In genomic region chr19:11198175-11198534, GRCh38 we compare ENCODE assay signal across 10 cellular contexts. TPM values are rescaled to one million over a fixed set of nuclear protein-coding genes. Genes with fewer than 3 reads are reported as not detected.
DNase-seq lines count a peak whose midpoint lies in the region; ATAC-seq, FAIRE-seq and TF ChIP-seq lines count a peak whose summit lies in the region.
"Had no signal": no experiment of that assay in that cellular context is flagged by ENCODE, and none has a peak within 500 bp of the region (broad histone marks: within the 10 kb centered on the region; RNA-seq: fewer than 3 reads in every experiment).

No MANE protein-coding gene starts in this region.

- H3K36me3 Mint-ChIP-seq in activated CD4-positive, alpha-beta T cell treated with anti-CD3 and anti-CD28 coated beads, Interleukin-2, amount 10 ng/mL, durations not matched to agents 24 days and 14 days (ENCODE audit: low read depth): no peaks in the 10 kb centered on the region
- H3K36me3 Mint-ChIP-seq in activated naive CD8-positive, alpha-beta T cell treated with anti-CD3 and anti-CD28 coated beads for 36 hours: no peaks in the 10 kb centered on the region

- H3K9me3 Mint-ChIP-seq in activated CD4-positive, alpha-beta T cell treated with anti-CD3 and anti-CD28 coated beads, Interleukin-2, amount 10 ng/mL, durations not matched to agents 24 days and 14 days: no peaks in the 10 kb centered on the region
- H3K9me3 Mint-ChIP-seq in activated naive CD8-positive, alpha-beta T cell treated with anti-CD3 and anti-CD28 coated beads for 36 hours: no peaks in the 10 kb centered on the region

- H3K9me3 ChIP-seq in kidney (ENCODE audit: control insufficient read depth in 1 of 2, low read length in 2 of 2): no peaks in the 10 kb centered on the region

- TF ChIP-seq CTCF in kidney (IDR thresholded peaks at IDR 0.05; ENCODE audit: borderline replicate concordance, extremely low read depth, insufficient read depth): no peak

- H3K4me3 ChIP-seq in kidney (ENCODE audit: low read length in 2 of 2): peak overlapping the region in 1 of 2 donors; percentile 43

- peak overlapping the region; percentile 77 for H3K4me3 Mint-ChIP-seq in activated CD4-positive, alpha-beta T cell treated with anti-CD3 and anti-CD28 coated beads, Interleukin-2, amount 10 ng/mL, durations not matched to agents 24 days and 14 days
- H3K4me3 Mint-ChIP-seq in activated naive CD8-positive, alpha-beta T cell treated with anti-CD3 and anti-CD28 coated beads for 36 hours: peak overlapping the region; percentile 67

- peak overlapping the region; percentile 86 to 94 for H3K27ac ChIP-seq in kidney (ENCODE audit: low read depth in 2 of 2, low read length in 2 of 2)
- H3K27ac ChIP-seq in temporal lobe (ENCODE audit: low read depth, low read length): peak overlapping the region; percentile 17

- intact Hi-C loops in activated CD4-positive, alpha-beta T cell treated with anti-CD3 and anti-CD28 coated beads, Interleukin-2, amount 10 ng/mL, durations not matched to agents 24 days and 14 days (cut with micrococcal nuclease): loop anchor here (5.0 kb wide), 1 partner anchor 41 kb away; the partner anchor contains the start of gene SPC24
- intact Hi-C loops in kidney (cut with DNase I): no loop called here

- peaks cover 0 to 12% of the 10 kb centered on the region in 2 donors for H3K36me3 ChIP-seq in kidney (ENCODE audit: control insufficient read depth in 1 of 2, insufficient read depth in 2 of 2, low read length in 2 of 2)

- peak overlapping the region in 1 of 2 donors; percentile 55 for H3K9ac ChIP-seq in kidney (ENCODE audit: low read length in 2 of 2)

- H3K27me3 Mint-ChIP-seq in activated CD4-positive, alpha-beta T cell treated with anti-CD3 and anti-CD28 coated beads, Interleukin-2, amount 10 ng/mL, durations not matched to agents 24 days and 14 days: peaks cover 16% of the 10 kb centered on the region
- peaks cover 25% of the 10 kb centered on the region for H3K27me3 Mint-ChIP-seq in activated naive CD8-positive, alpha-beta T cell treated with anti-CD3 and anti-CD28 coated beads for 36 hours

- no peak for ATAC-seq in GM18511 (IDR thresholded peaks at IDR 0.05; ENCODE audit: unreplicated experiment)

- H3K4me1 ChIP-seq in kidney (ENCODE audit: control insufficient read depth in 1 of 2, insufficient read depth in 1 of 2, low read depth in 1 of 2, low read length in 2 of 2): peaks cover 11 to 18% of the 10 kb centered on the region in 2 donors

- no peak for DNase-seq in activated CD4-positive, alpha-beta T cell treated with anti-CD3 and anti-CD28 coated beads, Interleukin-2, amount 10 ng/mL, durations not matched to agents 24 days and 14 days
- DNase-seq in activated CD4-positive, alpha-beta T cell treated with anti-CD3 and anti-CD28 coated beads for 1 hour: no peak
- no peak for DNase-seq in activated naive CD8-positive, alpha-beta T cell treated with anti-CD3 and anti-CD28 coated beads for 36 hours
- no peak for DNase-seq in kidney
- no peak for DNase-seq in activated CD4-positive, CD25-positive, alpha-beta regulatory T cell treated with anti-CD3 and anti-CD28 coated beads, Interleukin-2, amount 50 U/mL, for 72 hours
- no peak for DNase-seq in NCI-H446 treated with DMSO at 0.1 percent for 48 hours (lab: John Stamatoyannopoulos, UW)

- no peak overlapping the region for H3K27ac Mint-ChIP-seq in activated CD4-positive, alpha-beta T cell treated with anti-CD3 and anti-CD28 coated beads, Interleukin-2, amount 10 ng/mL, durations not matched to agents 24 days and 14 days
- no peak overlapping the region for H3K27ac Mint-ChIP-seq in activated naive CD8-positive, alpha-beta T cell treated with anti-CD3 and anti-CD28 coated beads for 36 hours

- no peak for FAIRE-seq in kidney (lab: Jason Lieb, UNC)

- H3K4me1 Mint-ChIP-seq in activated CD4-positive, alpha-beta T cell treated with anti-CD3 and anti-CD28 coated beads, Interleukin-2, amount 10 ng/mL, durations not matched to agents 24 days and 14 days: peaks cover 7% of the 10 kb centered on the region
- H3K4me1 Mint-ChIP-seq in activated naive CD8-positive, alpha-beta T cell treated with anti-CD3 and anti-CD28 coated beads for 36 hours: peaks cover 8% of the 10 kb centered on the region

RNA-seq across cellular contexts. Expression of gene KANK2, which starts 0.8 kb away (rescaled TPM):
- total RNA-seq in activated CD4-positive, alpha-beta T cell treated with anti-CD3 and anti-CD28 coated beads, Interleukin-2, amount 10 ng/mL, durations not matched to agents 24 days and 14 days: 3.0 and 3.3 TPM in 2 replicates
- total RNA-seq in activated naive CD8-positive, alpha-beta T cell treated with anti-CD3 and anti-CD28 coated beads for 36 hours: 1 to 10 TPM in 1 of 2 experiments, under 1 TPM in 1; 0.98 to 1.8 TPM
- total RNA-seq in kidney (119 TPM), temporal lobe (9.3 TPM)
- 37.5 TPM for polyA plus RNA-seq in kidney (ENCODE audit: insufficient read depth, low read depth, low replicate concordance)

RNA-seq across cellular contexts. Expression of gene ANGPTL8, which starts 41.3 kb away (rescaled TPM):
- total RNA-seq in activated CD4-positive, alpha-beta T cell treated with anti-CD3 and anti-CD28 coated beads, Interleukin-2, amount 10 ng/mL, durations not matched to agents 24 days and 14 days: not detected in 2 replicates
- not detected for total RNA-seq in activated naive CD8-positive, alpha-beta T cell treated with anti-CD3 and anti-CD28 coated beads for 36 hours
- total RNA-seq in kidney (1.9 TPM), temporal lobe (not detected)
- 1.3 TPM for polyA plus RNA-seq in kidney (ENCODE audit: insufficient read depth, low read depth, low replicate concordance)
- total RNA-seq: lung microvascular endothelial cell had no signal
- polyA plus RNA-seq: AG04450 had no signal

RNA-seq across cellular contexts. Expression of gene SPC24, which starts 42.6 kb away (rescaled TPM):
- 33.1 and 33.8 TPM in 2 replicates for total RNA-seq in activated CD4-positive, alpha-beta T cell treated with anti-CD3 and anti-CD28 coated beads, Interleukin-2, amount 10 ng/mL, durations not matched to agents 24 days and 14 days
- total RNA-seq in activated naive CD8-positive, alpha-beta T cell treated with anti-CD3 and anti-CD28 coated beads for 36 hours: 10 to 100 TPM; 54.4 TPM
- total RNA-seq in kidney (1.7 TPM), temporal lobe (2.7 TPM)
- 0.65 TPM for polyA plus RNA-seq in kidney (ENCODE audit: insufficient read depth, low read depth, low replicate concordance)

Comparison
In these comparisons a context has a peak if more than half of its experiments do, and no peak if none do; other contexts are left out.
1. RNA of gene KANK2, which starts 0.8 kb away (total RNA-seq): 119 TPM in kidney (single experiment); 9.3 TPM in temporal lobe (single experiment), 3.0 to 3.3 TPM in activated CD4-positive, alpha-beta T cell treated with anti-CD3 and anti-CD28 coated beads, Interleukin-2, amount 10 ng/mL, durations not matched to agents 24 days and 14 days and 0.98 to 1.8 TPM in activated naive CD8-positive, alpha-beta T cell treated with anti-CD3 and anti-CD28 coated beads for 36 hours; every median in the first group is over 10 times any median in the second.